Comparison of ENCODE assay signal across 2 cellular contexts in genomic region chr21:33302796-33303195, GRCh38.
TF ChIP-seq lines count a peak whose summit lies in the region.

No MANE protein-coding gene starts in this region.

TF ChIP-seq in IMR-90, 13 proteins besides CTCF, POLR2A, EP300 and RAD21:
- TF ChIP-seq MXI1 (IDR thresholded peaks at IDR 0.05; ENCODE audit: borderline replicate concordance, low read depth, low read length) = no peak
- TF ChIP-seq FOS (IDR thresholded peaks at IDR 0.05; ENCODE audit: low read depth, low read length) = no peak
- no peak for TF ChIP-seq NFE2L2 (IDR thresholded peaks at IDR 0.05; ENCODE audit: low read depth, low read length)
- TF ChIP-seq SMC3 (IDR thresholded peaks at IDR 0.05; ENCODE audit: low read depth, low read length) = no peak
- TF ChIP-seq RFX5 (IDR thresholded peaks at IDR 0.05; ENCODE audit: low read depth, low read length) = no peak
- TF ChIP-seq MAZ (IDR thresholded peaks at IDR 0.05; ENCODE audit: borderline replicate concordance, low read depth, low read length) = no peak
- TF ChIP-seq USF2 (IDR thresholded peaks at IDR 0.05; ENCODE audit: low read depth, low read length) = no peak
- no peak for TF ChIP-seq BHLHE40 (IDR thresholded peaks at IDR 0.05; ENCODE audit: low read depth, low read length)
- no peak for TF ChIP-seq CHD1 (IDR thresholded peaks at IDR 0.05; ENCODE audit: low read depth, low read length)

TF ChIP-seq in GM12878, 131 proteins besides CTCF, POLR2A, EP300 and RAD21:
- TF ChIP-seq ZNF217 (IDR thresholded peaks at IDR 0.05) (no peak), DPF2 (IDR thresholded peaks at IDR 0.05) (no peak), RB1 (IDR thresholded peaks at IDR 0.05; ENCODE audit: borderline replicate concordance) (no peak), TCF12 (IDR thresholded peaks at IDR 0.05; ENCODE audit: low read depth, low read length) (no peak), EED (IDR thresholded peaks at IDR 0.05; ENCODE audit: low read depth) (no peak), POU2F2 (IDR thresholded peaks at IDR 0.05; ENCODE audit: borderline replicate concordance, low read depth, low read length) (no peak), MTA2 (IDR thresholded peaks at IDR 0.05; ENCODE audit: low read depth) (no peak), CHD1 (IDR thresholded peaks at IDR 0.05; ENCODE audit: low read depth, low read length) (no peak), SIN3A (IDR thresholded peaks at IDR 0.05; ENCODE audit: low read depth, low read length) (no peak), NBN (IDR thresholded peaks at IDR 0.05) (no peak), NR2F1 (conservative IDR thresholded peaks at IDR 0.05) (no peak), RAD51 (IDR thresholded peaks at IDR 0.05) (no peak)
